ENCODE assay signal across 8 cellular contexts in the genomic region with DNA sequence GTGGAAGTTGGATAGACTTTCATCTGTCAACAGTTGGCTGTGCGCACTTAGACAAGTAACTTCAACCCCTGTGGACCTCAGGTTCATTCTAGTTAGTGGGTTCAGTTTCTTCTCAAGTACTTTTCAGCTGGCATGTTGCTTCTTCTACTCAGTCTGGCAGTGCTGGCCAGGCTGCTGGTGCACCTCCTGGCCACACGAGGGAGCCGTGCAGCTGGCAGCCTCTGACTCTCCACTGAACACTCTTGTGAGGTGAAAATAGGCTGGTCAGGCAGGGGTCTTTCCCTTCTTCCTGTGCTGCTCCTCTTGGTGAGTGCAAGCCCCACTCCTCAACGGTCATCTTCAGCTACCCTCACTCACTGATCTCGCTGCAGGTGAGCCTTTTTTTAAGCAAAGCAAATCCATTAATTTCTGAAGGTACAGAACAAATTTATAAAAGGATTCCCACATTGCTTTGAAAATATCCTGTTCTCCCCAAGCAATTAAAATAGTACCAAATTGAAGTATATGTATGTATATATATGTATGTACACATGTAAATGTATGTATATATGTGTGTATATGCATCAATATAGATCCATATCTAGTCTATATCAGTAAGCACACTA. TPM values are rescaled to one million over a fixed set of nuclear protein-coding genes. Genes with fewer than 3 reads are reported as not detected.
DNase-seq lines count a peak whose midpoint lies in the region; ATAC-seq lines count a peak whose summit lies in the region.

No MANE protein-coding gene starts in this region.

- H3K9me3 ChIP-seq in naive thymus-derived CD4-positive, alpha-beta T cell (ENCODE audit: control insufficient read depth in 2 of 3, low read length in 3 of 3), result no peaks in the 10 kb centered on the region

- H3K27ac Mint-ChIP-seq in activated CD4-positive, alpha-beta memory T cell treated with anti-CD3 and anti-CD28 coated beads, Interleukin-2, amount 10 ng/mL, durations not matched to agents 7 days and 5 days, result no peak overlapping the region
- H3K27ac Mint-ChIP-seq in effector memory CD8-positive, alpha-beta T cell, result no peak overlapping the region
- H3K27ac Mint-ChIP-seq in naive thymus-derived CD4-positive, alpha-beta T cell, result peak overlapping the region in 2 of 9 donors; percentile 23 to 38

- intact Hi-C loops in naive thymus-derived CD4-positive, alpha-beta T cell (cut with micrococcal nuclease), result loop anchor here (1.0 to 5.0 kb wide), 5 partner anchors 30 to 262 kb away; no protein-coding TSS in a partner anchor

- H3K36me3 ChIP-seq in naive thymus-derived CD4-positive, alpha-beta T cell (ENCODE audit: control insufficient read depth in 2 of 3, insufficient read depth in 3 of 3, low read length in 3 of 3), result peaks cover 0 to 7% (median 0%) of the 10 kb centered on the region in 3 experiments

- H3K27ac ChIP-seq in naive thymus-derived CD4-positive, alpha-beta T cell (ENCODE audit: low read depth, low read length), result no peak overlapping the region

- H3K36me3 Mint-ChIP-seq in activated CD4-positive, alpha-beta memory T cell treated with anti-CD3 and anti-CD28 coated beads, Interleukin-2, amount 10 ng/mL, durations not matched to agents 7 days and 5 days (ENCODE audit: low read depth), result no peaks in the 10 kb centered on the region
- peaks cover 41% of the 10 kb centered on the region for H3K36me3 Mint-ChIP-seq in effector memory CD8-positive, alpha-beta T cell (ENCODE audit: insufficient read depth)
- no peaks in the 10 kb centered on the region for H3K36me3 Mint-ChIP-seq in naive thymus-derived CD4-positive, alpha-beta T cell

- no peaks in the 10 kb centered on the region for H3K4me1 Mint-ChIP-seq in activated CD4-positive, alpha-beta memory T cell treated with anti-CD3 and anti-CD28 coated beads, Interleukin-2, amount 10 ng/mL, durations not matched to agents 7 days and 5 days
- H3K4me1 Mint-ChIP-seq in effector memory CD8-positive, alpha-beta T cell (ENCODE audit: low read depth in 2 of 2), result peaks cover 0 to 12% of the 10 kb centered on the region in 2 donors
- H3K4me1 Mint-ChIP-seq in naive thymus-derived CD4-positive, alpha-beta T cell, result peaks cover 0 to 41% (median 25%) of the 10 kb centered on the region in 7 donors

- H3K4me1 ChIP-seq in naive thymus-derived CD4-positive, alpha-beta T cell (ENCODE audit: control insufficient read depth in 2 of 2, insufficient read depth in 2 of 2, low read length in 2 of 2), result no peaks in the 10 kb centered on the region

- no peak overlapping the region for H3K4me3 ChIP-seq in naive thymus-derived CD4-positive, alpha-beta T cell (ENCODE audit: low read length)

- H3K27me3 ChIP-seq in naive thymus-derived CD4-positive, alpha-beta T cell (ENCODE audit: control insufficient read depth in 2 of 2, insufficient read depth in 2 of 2, low read length in 2 of 2), result no peaks in the 10 kb centered on the region

- POLR2A ChIA-PET in activated CD4-positive, alpha-beta memory T cell treated with anti-CD3 and anti-CD28 coated beads, Interleukin-2, amount 10 ng/mL, durations not matched to agents 7 days and 5 days (lab: Charles Lee), result no interaction called here
- POLR2A ChIA-PET in naive thymus-derived CD4-positive, alpha-beta T cell (lab: Charles Lee), result interaction anchor here (1.2 to 2.2 kb wide), 2 partner anchors 13 to 30 kb away, joined by 4 to 9 read pairs; partner anchors contain the start of gene LONRF3

- no peaks in the 10 kb centered on the region for H3K27me3 Mint-ChIP-seq in activated CD4-positive, alpha-beta memory T cell treated with anti-CD3 and anti-CD28 coated beads, Interleukin-2, amount 10 ng/mL, durations not matched to agents 7 days and 5 days
- H3K27me3 Mint-ChIP-seq in effector memory CD8-positive, alpha-beta T cell, result no peaks in the 10 kb centered on the region
- no peaks in the 10 kb centered on the region for H3K27me3 Mint-ChIP-seq in naive thymus-derived CD4-positive, alpha-beta T cell

- DNase-seq in NCI-H510A treated with DMSO at 0.1 percent for 48 hours (lab: John Stamatoyannopoulos, UW) (peak; percentile 1), NCI-H510A (lab: John Stamatoyannopoulos, UW) (no peak), NCI-H460 (ENCODE audit: extremely low read depth, low read depth) (peak; percentile 43)
- DNase-seq in activated CD4-positive, alpha-beta memory T cell treated with anti-CD3 and anti-CD28 coated beads, Interleukin-2, amount 10 ng/mL, durations not matched to agents 7 days and 5 days, result peak; percentile 45
- DNase-seq in effector memory CD8-positive, alpha-beta T cell, result peak; percentile 17 to 28 (median 18)
- DNase-seq in naive thymus-derived CD4-positive, alpha-beta T cell, result peak; percentile 12 to 51 (median 36)
- DNase-seq in stimulated activated naive CD8-positive, alpha-beta T cell treated with anti-CD3 and anti-CD28 coated beads, Interleukin-15, Interleukin-2, amounts not matched to agents 100 U/mL and 50 U/mL, for 24 hours, result peak; percentile 55

- peak; percentile 88 for ATAC-seq in HG02798 (IDR thresholded peaks at IDR 0.05; ENCODE audit: poor library complexity, unreplicated experiment)
- peak; percentile 85 for ATAC-seq in effector memory CD8-positive, alpha-beta T cell (replicated peaks)
- peak; percentile 87 for ATAC-seq in naive thymus-derived CD4-positive, alpha-beta T cell
- peak; percentile 57 for ATAC-seq in stimulated activated naive CD8-positive, alpha-beta T cell treated with anti-CD3 and anti-CD28 coated beads, Interleukin-15, Interleukin-2, amounts not matched to agents 100 U/mL and 50 U/mL, for 24 hours

- CTCF ChIA-PET in activated CD4-positive, alpha-beta memory T cell treated with anti-CD3 and anti-CD28 coated beads, Interleukin-2, amount 10 ng/mL, durations not matched to agents 7 days and 5 days (lab: Charles Lee), result interaction anchor here (0.8 to 1.7 kb wide), 6 partner anchors 9 to 166 kb away, joined by 3 to 6 read pairs (median 3); partner anchors contain the start of gene LONRF3
- CTCF ChIA-PET in naive thymus-derived CD4-positive, alpha-beta T cell (lab: Charles Lee), result interaction anchor here (0.6 to 2.5 kb wide), 8 partner anchors 10 to 1115 kb away, joined by 3 to 8 read pairs (median 4); partner anchors contain the start of gene LONRF3

- H3K9me3 Mint-ChIP-seq in activated CD4-positive, alpha-beta memory T cell treated with anti-CD3 and anti-CD28 coated beads, Interleukin-2, amount 10 ng/mL, durations not matched to agents 7 days and 5 days, result no peaks in the 10 kb centered on the region
- H3K9me3 Mint-ChIP-seq in effector memory CD8-positive, alpha-beta T cell, result no peaks in the 10 kb centered on the region
- peaks cover 0 to 2% (median 0%) of the 10 kb centered on the region in 11 donors for H3K9me3 Mint-ChIP-seq in naive thymus-derived CD4-positive, alpha-beta T cell

- H3K4me3 Mint-ChIP-seq in activated CD4-positive, alpha-beta memory T cell treated with anti-CD3 and anti-CD28 coated beads, Interleukin-2, amount 10 ng/mL, durations not matched to agents 7 days and 5 days, result no peak overlapping the region
- H3K4me3 Mint-ChIP-seq in effector memory CD8-positive, alpha-beta T cell, result no peak overlapping the region
- no peak overlapping the region for H3K4me3 Mint-ChIP-seq in naive thymus-derived CD4-positive, alpha-beta T cell

RNA-seq across cellular contexts. Expression of gene LONRF3, which starts 30.6 kb away (rescaled TPM):
- total RNA-seq in NCI-H460 (2014; rRNA removed; shearing (Covaris generic)), result 9.1 and 11.8 TPM in 2 replicates
- 1.8 and 5.6 TPM in 2 replicates for polyA plus RNA-seq in NCI-H460 (2014; cell fraction: nucleus; rRNA removed)
- under 1 TPM; 0.50 to 0.73 TPM for total RNA-seq in activated CD4-positive, alpha-beta memory T cell treated with anti-CD3 and anti-CD28 coated beads, Interleukin-2, amount 10 ng/mL, durations not matched to agents 7 days and 5 days
- total RNA-seq in naive thymus-derived CD4-positive, alpha-beta T cell, result 10 to 100 TPM in 4 of 5 experiments, under 1 TPM in 1; 0.07 to 17.8 (median 11.5) TPM
- 1 to 10 TPM in 1 of 2 donors, under 1 TPM in 1; 0.89 to 3.8 TPM for polyA plus RNA-seq in naive thymus-derived CD4-positive, alpha-beta T cell
